ENCODE assay signal across 1 cellular context in the genomic region with DNA sequence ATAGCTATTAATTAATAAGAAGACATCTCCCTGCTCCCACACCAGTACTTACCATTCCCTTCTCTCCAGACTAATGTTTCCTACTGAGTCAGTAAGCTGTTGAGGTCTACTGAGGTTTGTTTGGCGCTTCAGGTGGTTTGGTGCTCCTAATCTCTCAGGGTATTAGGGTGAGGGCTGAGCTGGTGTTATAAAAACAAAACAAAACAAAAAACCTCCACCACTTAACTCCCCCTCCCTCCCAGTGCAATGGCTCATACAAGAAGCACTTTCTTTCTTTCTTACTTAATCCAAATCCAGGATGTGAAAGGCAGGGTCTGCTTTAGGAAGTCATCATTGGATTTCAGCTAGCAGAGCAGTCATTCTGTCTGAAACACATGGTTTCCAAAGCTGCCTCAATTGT.
TF ChIP-seq lines count a peak whose summit lies in the region.

No MANE protein-coding gene starts in this region.

TF ChIP-seq in WTC11, 78 proteins besides CTCF, POLR2A, EP300 and RAD21 (continued from another document):
- TF ChIP-seq, protein P1, sequence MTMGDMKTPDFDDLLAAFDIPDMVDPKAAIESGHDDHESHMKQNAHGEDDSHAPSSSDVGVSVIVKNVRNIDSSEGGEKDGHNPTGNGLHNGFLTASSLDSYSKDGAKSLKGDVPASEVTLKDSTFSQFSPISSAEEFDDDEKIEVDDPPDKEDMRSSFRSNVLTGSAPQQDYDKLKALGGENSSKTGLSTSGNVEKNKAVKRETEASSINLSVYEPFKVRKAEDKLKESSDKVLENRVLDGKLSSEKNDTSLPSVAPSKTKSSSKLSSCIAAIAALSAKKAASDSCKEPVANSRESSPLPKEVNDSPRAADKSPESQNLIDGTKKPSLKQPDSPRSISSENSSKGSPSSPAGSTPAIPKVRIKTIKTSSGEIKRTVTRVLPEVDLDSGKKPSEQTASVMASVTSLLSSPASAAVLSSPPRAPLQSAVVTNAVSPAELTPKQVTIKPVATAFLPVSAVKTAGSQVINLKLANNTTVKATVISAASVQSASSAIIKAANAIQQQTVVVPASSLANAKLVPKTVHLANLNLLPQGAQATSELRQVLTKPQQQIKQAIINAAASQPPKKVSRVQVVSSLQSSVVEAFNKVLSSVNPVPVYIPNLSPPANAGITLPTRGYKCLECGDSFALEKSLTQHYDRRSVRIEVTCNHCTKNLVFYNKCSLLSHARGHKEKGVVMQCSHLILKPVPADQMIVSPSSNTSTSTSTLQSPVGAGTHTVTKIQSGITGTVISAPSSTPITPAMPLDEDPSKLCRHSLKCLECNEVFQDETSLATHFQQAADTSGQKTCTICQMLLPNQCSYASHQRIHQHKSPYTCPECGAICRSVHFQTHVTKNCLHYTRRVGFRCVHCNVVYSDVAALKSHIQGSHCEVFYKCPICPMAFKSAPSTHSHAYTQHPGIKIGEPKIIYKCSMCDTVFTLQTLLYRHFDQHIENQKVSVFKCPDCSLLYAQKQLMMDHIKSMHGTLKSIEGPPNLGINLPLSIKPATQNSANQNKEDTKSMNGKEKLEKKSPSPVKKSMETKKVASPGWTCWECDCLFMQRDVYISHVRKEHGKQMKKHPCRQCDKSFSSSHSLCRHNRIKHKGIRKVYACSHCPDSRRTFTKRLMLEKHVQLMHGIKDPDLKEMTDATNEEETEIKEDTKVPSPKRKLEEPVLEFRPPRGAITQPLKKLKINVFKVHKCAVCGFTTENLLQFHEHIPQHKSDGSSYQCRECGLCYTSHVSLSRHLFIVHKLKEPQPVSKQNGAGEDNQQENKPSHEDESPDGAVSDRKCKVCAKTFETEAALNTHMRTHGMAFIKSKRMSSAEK (CRISPR knock-in tag; IDR thresholded peaks at IDR 0.05; ENCODE audit: borderline replicate concordance): no peak
- TF ChIP-seq SP1 (CRISPR knock-in tag; conservative IDR thresholded peaks at IDR 0.05) (no peak), FOXP1 (CRISPR knock-in tag; IDR thresholded peaks at IDR 0.05; ENCODE audit: borderline replicate concordance) (no peak), JUN (CRISPR knock-in tag; IDR thresholded peaks at IDR 0.05) (no peak), ZNF219 (CRISPR knock-in tag; IDR thresholded peaks at IDR 0.05; ENCODE audit: borderline replicate concordance) (no peak), EMX1 (CRISPR knock-in tag; IDR thresholded peaks at IDR 0.05) (no peak), ZNF232 (CRISPR knock-in tag; IDR thresholded peaks at IDR 0.05) (no peak), JAZF1 (CRISPR knock-in tag; IDR thresholded peaks at IDR 0.05) (no peak), PRDM15 (CRISPR knock-in tag; IDR thresholded peaks at IDR 0.05) (no peak), PRRX2 (CRISPR knock-in tag; IDR thresholded peaks at IDR 0.05) (no peak), AFF4 (CRISPR knock-in tag; IDR thresholded peaks at IDR 0.05; ENCODE audit: borderline replicate concordance) (no peak)
- TF ChIP-seq, protein P2, sequence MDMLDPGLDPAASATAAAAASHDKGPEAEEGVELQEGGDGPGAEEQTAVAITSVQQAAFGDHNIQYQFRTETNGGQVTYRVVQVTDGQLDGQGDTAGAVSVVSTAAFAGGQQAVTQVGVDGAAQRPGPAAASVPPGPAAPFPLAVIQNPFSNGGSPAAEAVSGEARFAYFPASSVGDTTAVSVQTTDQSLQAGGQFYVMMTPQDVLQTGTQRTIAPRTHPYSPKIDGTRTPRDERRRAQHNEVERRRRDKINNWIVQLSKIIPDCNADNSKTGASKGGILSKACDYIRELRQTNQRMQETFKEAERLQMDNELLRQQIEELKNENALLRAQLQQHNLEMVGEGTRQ (CRISPR knock-in tag; IDR thresholded peaks at IDR 0.05): no peak
- TF ChIP-seq, protein P3, sequence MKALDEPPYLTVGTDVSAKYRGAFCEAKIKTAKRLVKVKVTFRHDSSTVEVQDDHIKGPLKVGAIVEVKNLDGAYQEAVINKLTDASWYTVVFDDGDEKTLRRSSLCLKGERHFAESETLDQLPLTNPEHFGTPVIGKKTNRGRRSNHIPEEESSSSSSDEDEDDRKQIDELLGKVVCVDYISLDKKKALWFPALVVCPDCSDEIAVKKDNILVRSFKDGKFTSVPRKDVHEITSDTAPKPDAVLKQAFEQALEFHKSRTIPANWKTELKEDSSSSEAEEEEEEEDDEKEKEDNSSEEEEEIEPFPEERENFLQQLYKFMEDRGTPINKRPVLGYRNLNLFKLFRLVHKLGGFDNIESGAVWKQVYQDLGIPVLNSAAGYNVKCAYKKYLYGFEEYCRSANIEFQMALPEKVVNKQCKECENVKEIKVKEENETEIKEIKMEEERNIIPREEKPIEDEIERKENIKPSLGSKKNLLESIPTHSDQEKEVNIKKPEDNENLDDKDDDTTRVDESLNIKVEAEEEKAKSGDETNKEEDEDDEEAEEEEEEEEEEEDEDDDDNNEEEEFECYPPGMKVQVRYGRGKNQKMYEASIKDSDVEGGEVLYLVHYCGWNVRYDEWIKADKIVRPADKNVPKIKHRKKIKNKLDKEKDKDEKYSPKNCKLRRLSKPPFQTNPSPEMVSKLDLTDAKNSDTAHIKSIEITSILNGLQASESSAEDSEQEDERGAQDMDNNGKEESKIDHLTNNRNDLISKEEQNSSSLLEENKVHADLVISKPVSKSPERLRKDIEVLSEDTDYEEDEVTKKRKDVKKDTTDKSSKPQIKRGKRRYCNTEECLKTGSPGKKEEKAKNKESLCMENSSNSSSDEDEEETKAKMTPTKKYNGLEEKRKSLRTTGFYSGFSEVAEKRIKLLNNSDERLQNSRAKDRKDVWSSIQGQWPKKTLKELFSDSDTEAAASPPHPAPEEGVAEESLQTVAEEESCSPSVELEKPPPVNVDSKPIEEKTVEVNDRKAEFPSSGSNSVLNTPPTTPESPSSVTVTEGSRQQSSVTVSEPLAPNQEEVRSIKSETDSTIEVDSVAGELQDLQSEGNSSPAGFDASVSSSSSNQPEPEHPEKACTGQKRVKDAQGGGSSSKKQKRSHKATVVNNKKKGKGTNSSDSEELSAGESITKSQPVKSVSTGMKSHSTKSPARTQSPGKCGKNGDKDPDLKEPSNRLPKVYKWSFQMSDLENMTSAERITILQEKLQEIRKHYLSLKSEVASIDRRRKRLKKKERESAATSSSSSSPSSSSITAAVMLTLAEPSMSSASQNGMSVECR (CRISPR knock-in tag; IDR thresholded peaks at IDR 0.05; ENCODE audit: borderline replicate concordance): no peak
- TF ChIP-seq, protein P4, sequence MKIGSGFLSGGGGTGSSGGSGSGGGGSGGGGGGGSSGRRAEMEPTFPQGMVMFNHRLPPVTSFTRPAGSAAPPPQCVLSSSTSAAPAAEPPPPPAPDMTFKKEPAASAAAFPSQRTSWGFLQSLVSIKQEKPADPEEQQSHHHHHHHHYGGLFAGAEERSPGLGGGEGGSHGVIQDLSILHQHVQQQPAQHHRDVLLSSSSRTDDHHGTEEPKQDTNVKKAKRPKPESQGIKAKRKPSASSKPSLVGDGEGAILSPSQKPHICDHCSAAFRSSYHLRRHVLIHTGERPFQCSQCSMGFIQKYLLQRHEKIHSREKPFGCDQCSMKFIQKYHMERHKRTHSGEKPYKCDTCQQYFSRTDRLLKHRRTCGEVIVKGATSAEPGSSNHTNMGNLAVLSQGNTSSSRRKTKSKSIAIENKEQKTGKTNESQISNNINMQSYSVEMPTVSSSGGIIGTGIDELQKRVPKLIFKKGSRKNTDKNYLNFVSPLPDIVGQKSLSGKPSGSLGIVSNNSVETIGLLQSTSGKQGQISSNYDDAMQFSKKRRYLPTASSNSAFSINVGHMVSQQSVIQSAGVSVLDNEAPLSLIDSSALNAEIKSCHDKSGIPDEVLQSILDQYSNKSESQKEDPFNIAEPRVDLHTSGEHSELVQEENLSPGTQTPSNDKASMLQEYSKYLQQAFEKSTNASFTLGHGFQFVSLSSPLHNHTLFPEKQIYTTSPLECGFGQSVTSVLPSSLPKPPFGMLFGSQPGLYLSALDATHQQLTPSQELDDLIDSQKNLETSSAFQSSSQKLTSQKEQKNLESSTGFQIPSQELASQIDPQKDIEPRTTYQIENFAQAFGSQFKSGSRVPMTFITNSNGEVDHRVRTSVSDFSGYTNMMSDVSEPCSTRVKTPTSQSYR (CRISPR knock-in tag; IDR thresholded peaks at IDR 0.05): no peak
